ENCODE assay signal across 8 cellular contexts in the genomic region with DNA sequence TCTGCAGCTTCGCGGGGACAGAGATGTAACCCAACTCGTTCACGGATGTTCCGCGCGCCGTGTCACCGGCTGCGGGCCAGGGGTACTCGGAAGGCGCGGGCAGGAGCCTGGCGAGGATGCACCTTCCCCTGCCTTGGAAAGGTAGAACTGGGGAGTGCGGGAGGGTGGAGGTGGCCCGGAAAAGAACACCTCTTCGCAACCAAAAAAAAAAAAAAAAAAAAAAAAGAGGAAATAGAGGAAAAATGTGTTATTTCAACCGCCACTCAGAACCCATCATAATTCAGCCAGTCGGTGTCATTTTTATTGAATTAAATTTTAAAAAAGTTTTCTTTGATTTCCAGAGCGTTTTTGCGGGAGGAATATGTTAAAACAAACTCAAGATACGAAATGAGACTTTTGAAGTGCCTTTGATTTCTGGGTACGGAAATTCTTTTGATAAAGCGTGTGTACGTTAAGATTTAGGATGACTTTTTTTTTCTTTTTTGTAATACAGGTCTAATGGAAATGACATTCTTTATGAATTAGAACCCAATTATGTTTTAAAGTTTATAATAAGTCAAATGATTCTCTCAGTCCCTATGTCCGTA. TPM values are rescaled to one million over a fixed set of nuclear protein-coding genes. Genes with fewer than 3 reads are reported as not detected.
DNase-seq lines count a peak whose midpoint lies in the region; ATAC-seq and TF ChIP-seq lines count a peak whose summit lies in the region.

No MANE protein-coding gene starts in this region.

- peak overlapping the region; percentile 99 for H3K27ac Mint-ChIP-seq in CD8-positive, alpha-beta T cell

- no peaks in the 10 kb centered on the region for H3K9me3 ChIP-seq in CD8-positive, alpha-beta T cell (ENCODE audit: low read length)
- no peaks in the 10 kb centered on the region for H3K9me3 ChIP-seq in MM.1S (replicated peaks; ENCODE audit: insufficient read depth, low read length)
- no peaks in the 10 kb centered on the region for H3K9me3 ChIP-seq in ectodermal cell (ENCODE audit: control insufficient read depth, low read length)
- no peaks in the 10 kb centered on the region for H3K9me3 ChIP-seq in neural cell (ENCODE audit: low read length)

- H4K20me1 ChIP-seq in MM.1S (ENCODE audit: insufficient read depth, low read length), result no peaks in the 10 kb centered on the region
- no peaks in the 10 kb centered on the region for H4K20me1 ChIP-seq in neural cell (ENCODE audit: insufficient read depth)

- peak overlapping the region; percentile 97 for H3K27ac ChIP-seq in CD8-positive, alpha-beta T cell (ENCODE audit: low read depth, low read length)
- H3K27ac ChIP-seq in MM.1S (ENCODE audit: low read length) (peak overlapping the region; percentile 97), ectodermal cell (ENCODE audit: insufficient read depth, low read depth, low read length, poor library complexity, severe bottlenecking) (peak overlapping the region; percentile 98), neural cell (ENCODE audit: low read length) (peak overlapping the region; percentile 31)

- H3F3A ChIP-seq in MM.1S (ENCODE audit: insufficient read depth, low read length) (peaks cover 62% of the 10 kb centered on the region), neural cell (ENCODE audit: insufficient read depth, low read length, poor library complexity, severe bottlenecking) (no peaks in the 10 kb centered on the region)

- no peak for TF ChIP-seq RAD21 in neural cell (conservative IDR thresholded peaks at IDR 0.05)

- peak overlapping the region; percentile 86; the same call in 1 of the 2 replicates for H3K4me2 ChIP-seq in MM.1S (ENCODE audit: low read depth, low read length)
- peak overlapping the region; percentile 70 for H3K4me2 ChIP-seq in neural cell (ENCODE audit: low read length)

- peaks cover 39% of the 10 kb centered on the region for H3K4me1 ChIP-seq in CD8-positive, alpha-beta T cell (ENCODE audit: insufficient read depth, low read length)
- H3K4me1 ChIP-seq in MM.1S (ENCODE audit: low read length) (peaks cover 21% of the 10 kb centered on the region), ectodermal cell (ENCODE audit: control insufficient read depth, insufficient read depth, low read length) (peaks cover 3% of the 10 kb centered on the region)

- H3K36me3 ChIP-seq in CD8-positive, alpha-beta T cell (ENCODE audit: insufficient read depth, low read length), result peaks cover 5% of the 10 kb centered on the region
- H3K36me3 ChIP-seq in MM.1S (replicated peaks; ENCODE audit: insufficient read depth, low read length) (no peaks in the 10 kb centered on the region; the same call in 1 of the 2 replicates), ectodermal cell (ENCODE audit: control insufficient read depth, insufficient read depth, low read length) (no peaks in the 10 kb centered on the region), neural cell (ENCODE audit: insufficient read depth, low read length) (no peaks in the 10 kb centered on the region)

- peak overlapping the region; percentile 82 for H3K4me3 Mint-ChIP-seq in CD8-positive, alpha-beta T cell

- H3K79me2 ChIP-seq in MM.1S (ENCODE audit: low read length) (peaks cover 89% of the 10 kb centered on the region), neural cell (replicated peaks; ENCODE audit: insufficient read depth, low read length) (peaks cover 6% of the 10 kb centered on the region)

- H3K9ac ChIP-seq in MM.1S (ENCODE audit: low read length), result peak overlapping the region; percentile 88
- peak overlapping the region; percentile 68 for H3K9ac ChIP-seq in neural cell (ENCODE audit: low read length)

- TF ChIP-seq CTCF in CD8-positive, alpha-beta T cell (IDR thresholded peaks at IDR 0.05), result no peak
- TF ChIP-seq CTCF in MM.1S (IDR thresholded peaks at IDR 0.05; ENCODE audit: low read length), result no peak
- TF ChIP-seq CTCF in neural cell (IDR thresholded peaks at IDR 0.05; ENCODE audit: poor library complexity, severe bottlenecking), result no peak

- DNase-seq in CD8-positive, alpha-beta T cell, result no peak
- DNase-seq in MM.1S, result peak; percentile 30
- no peak for DNase-seq in left colon

- TF ChIP-seq EP300 in neural cell (conservative IDR thresholded peaks at IDR 0.05; ENCODE audit: poor library complexity, severe bottlenecking), result no peak

- intact Hi-C loops in CD8-positive, alpha-beta T cell (cut with DNase I, micrococcal nuclease), result loop anchor here (1.0 to 2.0 kb wide), 8 partner anchors 9 to 369 kb away; partner anchors contain the start of genes BORCS5 (in 2 of the 2), CDKN1B (in 2 of the 2), GPR19 (in 2 of the 2) and CREBL2 (in 1 of the 2)
- intact Hi-C loops in left colon (cut with DNase I, micrococcal nuclease), result no loop called here

- POLR2A ChIA-PET in CD8-positive, alpha-beta T cell (lab: Charles Lee), result interaction anchor here (0.7 to 14.5 kb wide), 13 partner anchors 10 to 369 kb away, joined by 3 to 339 read pairs (median 4); partner anchors contain the start of genes BORCS5, CDKN1B, CREBL2 and DUSP16

- H3K9me2 ChIP-seq in MM.1S (replicated peaks; ENCODE audit: insufficient read depth, low read length) (no peaks in the 10 kb centered on the region), neural cell (ENCODE audit: insufficient read depth, low read length) (no peaks in the 10 kb centered on the region)

- no peaks in the 10 kb centered on the region for H3K27me3 Mint-ChIP-seq in CD8-positive, alpha-beta T cell (ENCODE audit: low read depth)

- H2AFZ ChIP-seq in MM.1S (ENCODE audit: low read length) (no peak overlapping the region), neural cell (ENCODE audit: low read depth, low read length) (peak overlapping the region; percentile 69)

- H3K4me3 ChIP-seq in CD8-positive, alpha-beta T cell (ENCODE audit: low read depth, low read length), result peak overlapping the region; percentile 92
- peak overlapping the region; percentile 83 for H3K4me3 ChIP-seq in MM.1S (ENCODE audit: low read length)
- H3K4me3 ChIP-seq in ectodermal cell (ENCODE audit: insufficient read depth, low read depth, low read length), result peak overlapping the region; percentile 61
- peak overlapping the region; percentile 84 for H3K4me3 ChIP-seq in neural cell (ENCODE audit: low read length)

- H3K4me1 Mint-ChIP-seq in CD8-positive, alpha-beta T cell (ENCODE audit: low read depth), result peaks cover 45% of the 10 kb centered on the region

- CTCF ChIA-PET in CD8-positive, alpha-beta T cell (lab: Charles Lee), result interaction anchor here (1.1 to 3.8 kb wide), 6 partner anchors 10 to 87 kb away, joined by 3 to 39 read pairs (median 8); partner anchors contain the start of gene DDX47

- no peaks in the 10 kb centered on the region for H3K27me3 ChIP-seq in CD8-positive, alpha-beta T cell (ENCODE audit: insufficient read depth, low read length)
- H3K27me3 ChIP-seq in MM.1S (replicated peaks; ENCODE audit: insufficient read depth, low read length), result no peaks in the 10 kb centered on the region
- H3K27me3 ChIP-seq in ectodermal cell (ENCODE audit: control insufficient read depth, insufficient read depth, low read length, poor library complexity, severe bottlenecking), result no peaks in the 10 kb centered on the region
- H3K27me3 ChIP-seq in neural cell (ENCODE audit: insufficient read depth, low read depth, low read length), result peaks cover 13% of the 10 kb centered on the region

- no peaks in the 10 kb centered on the region for H3K9me3 Mint-ChIP-seq in CD8-positive, alpha-beta T cell

- peaks cover 35% of the 10 kb centered on the region for H3K36me3 Mint-ChIP-seq in CD8-positive, alpha-beta T cell

- WGBS in ectodermal cell, 2 experiments, result 3 to 5% methylated on average over 23 to 25 of the region's 26 CpGs

- no peak for ATAC-seq in CD8-positive, alpha-beta T cell
- ATAC-seq in HG03354 (IDR thresholded peaks at IDR 0.05; ENCODE audit: poor library complexity, severe bottlenecking, unreplicated experiment), result no peak
- ATAC-seq in GM21825 (IDR thresholded peaks at IDR 0.05; ENCODE audit: unreplicated experiment), result no peak
- no peak for ATAC-seq in GM21619 (IDR thresholded peaks at IDR 0.05; ENCODE audit: unreplicated experiment)
- ATAC-seq in left colon, result no peak

TF ChIP-seq in neural cell, 6 proteins besides CTCF, POLR2A, EP300 and RAD21 (continues in another document):
- TF ChIP-seq TAF1 (IDR thresholded peaks at IDR 0.05; ENCODE audit: low read depth) (no peak), POLR2AphosphoS5 (IDR thresholded peaks at IDR 0.05) (no peak), SMC3 (conservative IDR thresholded peaks at IDR 0.05; ENCODE audit: poor library complexity) (no peak), EZH2 (IDR thresholded peaks at IDR 0.05; ENCODE audit: borderline replicate concordance, insufficient read depth, low read length, poor library complexity, severe bottlenecking) (no peak), MXI1 (conservative IDR thresholded peaks at IDR 0.05; ENCODE audit: poor library complexity, severe bottlenecking) (no peak)

RNA-seq across cellular contexts. Expression of gene CDKN1B, which starts 8.9 kb away (rescaled TPM):
- 100 to 1,000 TPM; 240 to 245 TPM for total RNA-seq in CD8-positive, alpha-beta T cell
- 52.6 TPM for polyA plus RNA-seq in ectodermal cell (2013, experiment 1 of 4)
- polyA plus RNA-seq in ectodermal cell (2013, experiment 2 of 4), result 48.3 TPM
- 44.7 TPM for polyA plus RNA-seq in ectodermal cell (2013, experiment 3 of 4)
- 45.3 TPM for polyA plus RNA-seq in ectodermal cell (2013, experiment 4 of 4)
- polyA plus RNA-seq in neural cell, result 106 and 107 TPM in 2 replicates
- 86.6 and 95.9 TPM in 2 replicates for polyA minus RNA-seq in neural cell
- total RNA-seq in left colon, result 10 to 100 TPM; 38.0 to 53.3 TPM

RNA-seq across cellular contexts. Expression of gene GPR19, which starts 30.1 kb away (rescaled TPM):
- total RNA-seq in CD8-positive, alpha-beta T cell, result 1 to 10 TPM in 1 of 2 experiments, under 1 TPM in 1; 0.68 to 1.7 TPM
- 36.1 TPM for polyA plus RNA-seq in ectodermal cell (2013, experiment 1 of 4)
- 48.7 TPM for polyA plus RNA-seq in ectodermal cell (2013, experiment 2 of 4)
- polyA plus RNA-seq in ectodermal cell (2013, experiment 3 of 4), result 38.5 TPM
- 45.1 TPM for polyA plus RNA-seq in ectodermal cell (2013, experiment 4 of 4)
- polyA plus RNA-seq in neural cell, result 44.2 and 53.4 TPM in 2 replicates
- 116 and 127 TPM in 2 replicates for polyA minus RNA-seq in neural cell
- total RNA-seq in left colon, result under 1 TPM; 0.34 to 0.37 TPM

RNA-seq across cellular contexts. Expression of gene APOLD1, which starts 59.4 kb away (rescaled TPM):
- 1 to 10 TPM; 1.9 to 2.0 TPM for total RNA-seq in CD8-positive, alpha-beta T cell
- polyA plus RNA-seq in ectodermal cell (2013, experiment 1 of 4), result 4.6 TPM
- 3.2 TPM for polyA plus RNA-seq in ectodermal cell (2013, experiment 2 of 4)
- polyA plus RNA-seq in ectodermal cell (2013, experiment 3 of 4), result 2.2 TPM
- 3.3 TPM for polyA plus RNA-seq in ectodermal cell (2013, experiment 4 of 4)
- polyA plus RNA-seq in neural cell, result 0.38 and 1.1 TPM in 2 replicates
- polyA minus RNA-seq in neural cell, result 0.58 and 0.73 TPM in 2 replicates
- total RNA-seq in left colon, result 1 to 10 TPM; 2.6 to 6.7 TPM

Comparison
In these comparisons a context has a peak if more than half of its experiments do, and no peak if none do; other contexts are left out.
1. H3K27ac ChIP-seq: peak in every context shown above with its lines; median percentile 98 in ectodermal cell; 97 in CD8-positive, alpha-beta T cell; 97 in MM.1S; 31 in neural cell.
2. RNA of gene CDKN1B, which starts 8.9 kb away (total RNA-seq): 240 to 245 TPM in CD8-positive, alpha-beta T cell; 38.0 to 53.3 TPM in left colon; every median in the first group is over 4 times any median in the second.
3. intact Hi-C loops: an anchor here in CD8-positive, alpha-beta T cell (1.0 to 2.0 kb wide); none called in left colon.
4. Peak in every context shown above with its lines, with median percentiles within 50 percentile points of each other: H3K4me3 ChIP-seq.